9 cellular contexts compared by ENCODE assay signal in genomic region chr5:146000072-146000471, GRCh38.
"Had no signal": no experiment of that assay in that cellular context is flagged by ENCODE, and none has a peak within 500 bp of the region (broad histone marks: within the 10 kb centered on the region; RNA-seq: fewer than 3 reads in every experiment).

No MANE protein-coding gene starts in this region.

- H3K4me1 Mint-ChIP-seq: GM23338, H9 had no signal

- H3K9ac ChIP-seq: GM23248 had no signal

- DNase-seq: GM23248, GOT3, H7, H9, HCEC 1CT, HFFc6 had no signal

- H3K27ac ChIP-seq: GM23248 had no signal

- H3K9me3 Mint-ChIP-seq: GM23338, HFFc6 had no signal

- H3K9me3 ChIP-seq: HAP-1 had no signal

- H3K27ac Mint-ChIP-seq: GM23338, HFFc6 had no signal

- H3K4me1 ChIP-seq: HAP-1 had no signal

- H3K4me3 ChIP-seq: GM23248, GM23338, HAP-1 had no signal

- H3K36me3 ChIP-seq: HAP-1 had no signal

- H3K4me2 ChIP-seq: GM23338 had no signal

- H2AFZ ChIP-seq: GM23248, GM23338 had no signal

- H3K4me3 Mint-ChIP-seq: GM23338, H9, HFFc6 had no signal

- ATAC-seq: GM23338, HCT116 had no signal
